ENCODE assay signal across 28 cellular contexts in the genomic region with DNA sequence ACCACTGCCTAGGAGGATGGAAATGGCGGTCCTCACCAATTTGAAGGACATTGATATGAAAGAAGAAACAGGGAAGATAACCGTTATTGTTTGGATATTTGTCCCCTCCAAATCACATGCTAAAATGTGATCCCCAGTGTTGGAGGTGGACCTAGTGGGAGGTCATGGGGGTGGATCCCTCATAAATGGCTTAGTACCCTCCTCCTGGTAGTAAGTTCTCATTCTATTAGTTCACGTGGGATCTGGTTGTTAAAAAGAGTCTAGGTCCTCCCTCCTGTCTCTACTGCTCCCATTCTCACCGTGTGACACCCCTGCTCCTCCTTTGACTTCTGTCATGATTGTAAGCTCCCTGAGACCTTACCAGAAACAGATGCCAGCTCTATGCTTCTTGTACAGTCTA.
"Had no signal": no experiment of that assay in that cellular context is flagged by ENCODE, and none has a peak within 500 bp of the region (broad histone marks: within the 10 kb centered on the region; RNA-seq: fewer than 3 reads in every experiment).

No MANE protein-coding gene starts in this region.

- ATAC-seq: naive thymus-derived CD4-positive, alpha-beta T cell; natural killer cell; pancreas; right cardiac atrium; right lobe of liver; stimulated activated naive B cell treated with anti-CD40 and anti-IgM and Interleukin-4, amounts not matched to agents 10 μg/mL and 1 μg/mL and 100 μg/mL, for 72 hours had no signal

- H3K4me3 Mint-ChIP-seq: naive thymus-derived CD4-positive, alpha-beta T cell; natural killer cell; nephron; stimulated activated naive B cell treated with anti-CD40 and anti-IgM and Interleukin-4, amounts not matched to agents 10 μg/mL and 1 μg/mL and 100 μg/mL, for 72 hours; stimulated activated naive CD8-positive, alpha-beta T cell treated with anti-CD3 and anti-CD28 coated beads, Interleukin-15, Interleukin-2, amounts not matched to agents 100 ng/mL and 50 ng/mL, for 24 hours had no signal

- H3K27ac ChIP-seq: neutrophil, pancreas, prostate gland, right lobe of liver, sigmoid colon, thoracic aorta, thyroid gland, tibial nerve had no signal

- H3K36me3 Mint-ChIP-seq: natural killer cell had no signal

- DNase-seq: naive thymus-derived CD4-positive, alpha-beta T cell; natural killer cell; nucleus accumbens; pancreas; retina; right cardiac atrium; right lobe of liver; sigmoid colon; spleen; stimulated activated CD4-positive, alpha-beta T cell treated with anti-CD3 and anti-CD28 coated beads, Interleukin-12 subunit alpha, Interleukin-12 subunit beta, amount 100 ng/mL, for 4 hours; stimulated activated CD4-positive, alpha-beta T cell treated with anti-CD3 and anti-CD28 coated beads, Interleukin-1b, Interleukin-23, amount 100 ng/mL, for 48 hours; stimulated activated CD4-positive, alpha-beta T cell treated with anti-CD3 and anti-CD28 coated beads, Interleukin-4, amount 100 ng/mL, for 1 hour; stimulated activated CD4-positive, alpha-beta T cell treated with anti-CD3 and anti-CD28 coated beads, Interleukin-4, amount 100 ng/mL, for 4 hours; stimulated activated CD8-positive, alpha-beta memory T cell treated with anti-CD3 and anti-CD28 coated beads, Interleukin-4, amount 100 ng/mL, for 48 hours; stimulated activated naive B cell treated with anti-CD40 and anti-IgM and Interleukin-4, amounts not matched to agents 10 μg/mL and 1 μg/mL and 100 μg/mL, for 72 hours; stimulated activated naive CD4-positive, alpha-beta T cell treated with Interleukin-2 at 50 U/mL for 16 hours; stomach; thyroid gland; trophoblast cell; upper lobe of left lung had no signal

- H3K27ac Mint-ChIP-seq: natural killer cell; nephron; stimulated activated naive B cell treated with anti-CD40 and anti-IgM and Interleukin-4, amounts not matched to agents 10 μg/mL and 1 μg/mL and 100 μg/mL, for 72 hours; stimulated activated naive CD8-positive, alpha-beta T cell treated with anti-CD3 and anti-CD28 coated beads, Interleukin-15, Interleukin-2, amounts not matched to agents 100 ng/mL and 50 ng/mL, for 24 hours had no signal

- H3K27me3 ChIP-seq: pancreas, right lobe of liver, sigmoid colon, spleen, stomach, thyroid gland, tibial nerve, upper lobe of left lung had no signal

- H3K9me3 ChIP-seq: neutrophil, pancreas, prostate gland, right lobe of liver, sigmoid colon, spleen, stomach, thoracic aorta, thyroid gland, tibial nerve, upper lobe of left lung had no signal

- H3K4me2 ChIP-seq: smooth muscle cell had no signal

- H3K4me3 ChIP-seq: pancreas, prostate gland, right lobe of liver, sigmoid colon, smooth muscle cell, spleen, stomach, thoracic aorta, thyroid gland, tibial nerve, upper lobe of left lung had no signal

- FAIRE-seq: pancreas, urothelium cell line had no signal

- H3K9me3 Mint-ChIP-seq: natural killer cell had no signal

- H3K4me1 ChIP-seq: prostate gland, thyroid gland had no signal

- H3K36me3 ChIP-seq: neutrophil, pancreas, prostate gland, right lobe of liver, sigmoid colon, spleen, stomach, thoracic aorta, thyroid gland, tibial nerve, upper lobe of left lung had no signal
